ENCODE assay signal across 8 cellular contexts in genomic region chrX:2928127-2928582, GRCh38. TPM values are rescaled to one million over a fixed set of nuclear protein-coding genes. Genes with fewer than 3 reads are reported as not detected.
DNase-seq lines count a peak whose midpoint lies in the region; ATAC-seq and TF ChIP-seq lines count a peak whose summit lies in the region.

No MANE protein-coding gene starts in this region.

- H3K4me3 ChIP-seq in AG04450 (ENCODE audit: low read depth, low read length) (peak overlapping the region; percentile 52), endodermal cell (ENCODE audit: low read length) (peak overlapping the region; percentile 68), upper lobe of left lung (peak overlapping the region; percentile 24 to 86 (median 66))

- H3K4me3 Mint-ChIP-seq in endodermal cell, result peak overlapping the region; percentile 84

- peaks cover 14% of the 10 kb centered on the region for H3K9me3 Mint-ChIP-seq in endodermal cell

- H3K9me3 ChIP-seq in AG04450 (ENCODE audit: control insufficient read depth, insufficient read depth, low read length) (peaks cover 3% of the 10 kb centered on the region), endodermal cell (ENCODE audit: control insufficient read depth, low read length) (no peaks in the 10 kb centered on the region), upper lobe of left lung (peaks cover 0 to 7% (median 0%) of the 10 kb centered on the region in 4 donors)

- H3K4me1 ChIP-seq in endodermal cell (ENCODE audit: control insufficient read depth, insufficient read depth, low read length) (no peaks in the 10 kb centered on the region), upper lobe of left lung (peaks cover 0 to 10% (median 1%) of the 10 kb centered on the region in 4 donors)

- H3K27me3 ChIP-seq in AG04450 (ENCODE audit: control insufficient read depth, insufficient read depth, low read length) (no peaks in the 10 kb centered on the region), endodermal cell (ENCODE audit: control insufficient read depth, insufficient read depth, low read length, poor library complexity, severe bottlenecking) (no peaks in the 10 kb centered on the region), upper lobe of left lung (no peaks in the 10 kb centered on the region)

- peak overlapping the region; percentile 77 for H3K9ac ChIP-seq in endodermal cell (ENCODE audit: extremely low read depth, low read length, poor library complexity, severe bottlenecking)

- ATAC-seq in upper lobe of left lung (ENCODE audit: low FRiP score in 2 of 2), result peak; percentile 59 to 68

- no peak for DNase-seq in AG04450 (ENCODE audit: low read depth, low spot score)
- DNase-seq in NCI-H510A (lab: John Stamatoyannopoulos, UW), result peak; percentile 52
- no peak for DNase-seq in endodermal cell
- DNase-seq in midbrain (lab: John Stamatoyannopoulos, UW), result peak; percentile 24
- DNase-seq in upper lobe of left lung, result peak; percentile 65 to 85
- no peak for DNase-seq in NCI-H2081 treated with DMSO at 0.1 percent for 48 hours (lab: John Stamatoyannopoulos, UW)
- DNase-seq in COR-L47 (lab: John Stamatoyannopoulos, UW), result no peak
- DNase-seq in activated effector memory CD4-positive, alpha-beta T cell treated with Interleukin-2 at 50 U/mL for 16 hours, result no peak

- POLR2A ChIA-PET in AG04450 (lab: Yijun Ruan, JAX), result interaction anchor here (0.6 to 1.8 kb wide), 2 partner anchors 36 to 40 kb away, joined by 3 to 7 read pairs; a partner anchor contains a TSS

- H3K36me3 Mint-ChIP-seq in endodermal cell (ENCODE audit: low read depth), result peaks cover 25% of the 10 kb centered on the region

- TF ChIP-seq CTCF in AG04450 (IDR thresholded peaks at IDR 0.05; ENCODE audit: low read depth, low read length) (no peak), endodermal cell (conservative IDR thresholded peaks at IDR 0.05) (no peak), upper lobe of left lung (IDR thresholded peaks at IDR 0.05) (no peak)

- no peak for TF ChIP-seq EP300 in upper lobe of left lung (IDR thresholded peaks at IDR 0.05)

- H3K4me1 Mint-ChIP-seq in endodermal cell, result peaks cover 31% of the 10 kb centered on the region

- H3K27ac ChIP-seq in AG04450 (ENCODE audit: low read depth, low read length) (peak overlapping the region; percentile 39), endodermal cell (ENCODE audit: low read depth, low read length) (peak overlapping the region; percentile 96), upper lobe of left lung (peak overlapping the region; percentile 97 to 100 (median 98))

- H3K36me3 ChIP-seq in endodermal cell (ENCODE audit: control insufficient read depth, insufficient read depth, low read length), result no peaks in the 10 kb centered on the region
- H3K36me3 ChIP-seq in upper lobe of left lung, result peaks cover 0 to 15% (median 4%) of the 10 kb centered on the region in 4 donors

- peak overlapping the region; percentile 99 for H3K27ac Mint-ChIP-seq in endodermal cell

- no peaks in the 10 kb centered on the region for H3K27me3 Mint-ChIP-seq in endodermal cell (ENCODE audit: insufficient read depth)

- TF ChIP-seq POLR2A in upper lobe of left lung (IDR thresholded peaks at IDR 0.05), result no peak

- CTCF ChIA-PET in AG04450 (lab: Charles Lee), result no interaction called here

- WGBS in endodermal cell (ENCODE audit: insufficient coverage in 1 of 2, insufficient read length in 1 of 2), 2 experiments, result 3% methylated on average over 19 of the region's 32 CpGs; no CpG with 5 or more reads in 1 of the 2 experiments
- WGBS in upper lobe of left lung, 2 donors, result 9 to 21% methylated on average over 9 to 11 of the region's 32 CpGs

RNA-seq across cellular contexts. Expression of gene ARSD, which starts 1.0 kb away (rescaled TPM):
- 11.6 and 12.7 TPM in 2 replicates for polyA plus RNA-seq in AG04450 (2011; rRNA removed)
- 12.8 and 16.0 TPM in 2 replicates for polyA minus RNA-seq in AG04450 (2011; rRNA and poly(A)+ RNA removed)
- 10 to 100 TPM in 1 of 2 donors, 1 to 10 TPM in 1; 4.9 to 15.7 TPM for total RNA-seq in endodermal cell
- 4.9 TPM for polyA plus RNA-seq in endodermal cell (2013, experiment 1 of 2)
- 5.1 TPM for polyA plus RNA-seq in endodermal cell (2013, experiment 2 of 2)
- 10 to 100 TPM; 27.1 to 67.7 (median 32.3) TPM for total RNA-seq in upper lobe of left lung

Comparison
In these comparisons a context has a peak if more than half of its experiments do, and no peak if none do; other contexts are left out.
1. DNase-seq: peak in NCI-H510A (single experiment), midbrain (single experiment) and upper lobe of left lung (2 of 2); none in AG04450 (single experiment), endodermal cell (single experiment), NCI-H2081 treated with DMSO at 0.1 percent for 48 hours (single experiment), COR-L47 (single experiment) and activated effector memory CD4-positive, alpha-beta T cell treated with Interleukin-2 at 50 U/mL for 16 hours (single experiment).
2. H3K27ac ChIP-seq: peak in every context shown above with its lines; median percentile 98 in upper lobe of left lung; 96 in endodermal cell; 39 in AG04450.
3. Peak in every context shown above with its lines, with median percentiles within 50 percentile points of each other: H3K4me3 ChIP-seq.